ENCODE assay signal across 8 cellular contexts in the genomic region with DNA sequence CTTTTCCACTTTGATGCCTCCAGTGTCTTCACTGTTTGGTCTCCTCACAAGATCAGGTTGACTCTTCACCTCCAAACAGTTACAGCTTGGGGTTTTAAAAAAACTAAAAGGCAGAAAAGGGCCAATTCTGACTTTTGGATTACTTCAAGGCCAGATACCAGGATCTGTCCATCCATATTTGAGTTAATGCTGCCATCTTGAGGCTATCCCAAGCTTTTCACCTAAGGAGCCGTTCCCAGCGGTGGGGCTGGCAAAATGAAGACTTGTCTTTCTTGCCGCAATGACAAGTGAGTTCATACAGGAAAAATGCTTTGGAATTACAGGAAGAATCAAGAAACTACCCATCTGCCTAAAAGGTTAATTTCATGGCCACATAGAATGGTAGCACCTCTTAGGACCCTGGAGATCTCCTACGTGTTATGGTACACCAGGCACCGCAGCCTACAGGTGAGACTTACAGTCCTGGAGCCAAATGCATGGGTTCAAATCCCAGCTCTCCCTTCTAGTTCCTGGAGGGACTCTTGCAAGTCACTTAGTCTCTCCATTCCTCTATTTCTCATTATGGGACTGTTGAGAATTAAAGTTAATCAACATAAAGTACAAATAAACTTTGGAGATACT. TPM values are rescaled to one million over a fixed set of nuclear protein-coding genes. Genes with fewer than 3 reads are reported as not detected.
A peak's percentile ranks its signal among the peaks of the same experiment; 100 is the strongest.
DNase-seq lines count a peak whose midpoint lies in the region; ATAC-seq and TF ChIP-seq lines count a peak whose summit lies in the region.

No MANE protein-coding gene starts in this region.

- H2AFZ ChIP-seq in neural cell (ENCODE audit: low read depth, low read length), result no peak overlapping the region

- TF ChIP-seq EP300 in esophagus muscularis mucosa (IDR thresholded peaks at IDR 0.05) (no peak), neural cell (conservative IDR thresholded peaks at IDR 0.05; ENCODE audit: poor library complexity, severe bottlenecking) (no peak)

- no peak overlapping the region for H3K4me3 ChIP-seq in BJ (ENCODE audit: low read depth, low read length)
- no peak overlapping the region for H3K4me3 ChIP-seq in GM12875 (ENCODE audit: low read depth, low read length)
- H3K4me3 ChIP-seq in esophagus muscularis mucosa, result no peak overlapping the region
- no peak overlapping the region for H3K4me3 ChIP-seq in neural cell (ENCODE audit: low read length)
- H3K4me3 ChIP-seq in lower leg skin (ENCODE audit: low read depth, poor library complexity, severe bottlenecking), result no peak overlapping the region

- H3K9me3 ChIP-seq in esophagus muscularis mucosa (no peaks in the 10 kb centered on the region), neural cell (ENCODE audit: low read length) (no peaks in the 10 kb centered on the region)

- H3K9me2 ChIP-seq in neural cell (ENCODE audit: insufficient read depth, low read length), result no peaks in the 10 kb centered on the region

- no peaks in the 10 kb centered on the region for H3K79me2 ChIP-seq in neural cell (replicated peaks; ENCODE audit: insufficient read depth, low read length)

- no peak overlapping the region for H3K9ac ChIP-seq in neural cell (ENCODE audit: low read length)

- peaks cover 0 to 7% (median 3%) of the 10 kb centered on the region in 4 donors for H3K4me1 ChIP-seq in esophagus muscularis mucosa

- no peak overlapping the region for H3K4me2 ChIP-seq in neural cell (ENCODE audit: low read length)

- no peaks in the 10 kb centered on the region for H4K20me1 ChIP-seq in neural cell (ENCODE audit: insufficient read depth)

- peak; percentile 14 for DNase-seq in BJ (ENCODE audit: low read depth)
- peak; percentile 16 for DNase-seq in HK-2 (ENCODE audit: unreplicated experiment)
- DNase-seq in RWPE1 (ENCODE audit: low spot score), result peak; percentile 64
- no peak for DNase-seq in esophagus muscularis mucosa (ENCODE audit: extremely low spot score)
- DNase-seq in lower leg skin (ENCODE audit: low spot score in 2 of 2), result no peak

- TF ChIP-seq POLR2A in esophagus muscularis mucosa (IDR thresholded peaks at IDR 0.05; ENCODE audit: low read depth), result no peak
- TF ChIP-seq POLR2A in lower leg skin (IDR thresholded peaks at IDR 0.05), result no peak

- no peaks in the 10 kb centered on the region for H3K27me3 ChIP-seq in BJ (ENCODE audit: control insufficient read depth, insufficient read depth, low read length)
- peaks cover 0 to 15% (median 0%) of the 10 kb centered on the region in 4 donors for H3K27me3 ChIP-seq in esophagus muscularis mucosa
- no peaks in the 10 kb centered on the region for H3K27me3 ChIP-seq in neural cell (ENCODE audit: insufficient read depth, low read depth, low read length)

- WGBS in esophagus muscularis mucosa, result 31% methylated on average over 5 of the region's 5 CpGs
- 26 to 29% methylated on average over 5 of the region's 5 CpGs for WGBS in lower leg skin, 2 donors

- no peak for ATAC-seq in HG03469 (IDR thresholded peaks at IDR 0.05; ENCODE audit: unreplicated experiment)

- H3K36me3 ChIP-seq in BJ (ENCODE audit: control insufficient read depth, insufficient read depth, low read length), result no peaks in the 10 kb centered on the region
- no peaks in the 10 kb centered on the region for H3K36me3 ChIP-seq in esophagus muscularis mucosa
- no peaks in the 10 kb centered on the region for H3K36me3 ChIP-seq in neural cell (ENCODE audit: insufficient read depth, low read length)

- H3K27ac ChIP-seq in RWPE1, result no peak overlapping the region
- H3K27ac ChIP-seq in esophagus muscularis mucosa (replicated peaks in 1 of 4), result no peak overlapping the region
- no peak overlapping the region for H3K27ac ChIP-seq in neural cell (ENCODE audit: low read length)

- peak; percentile 66 for TF ChIP-seq CTCF in BJ (IDR thresholded peaks at IDR 0.05; ENCODE audit: insufficient read depth, low read depth, low read length)
- peak; percentile 26; the same call in 1 of the 2 replicates for TF ChIP-seq CTCF in GM12875 (IDR thresholded peaks at IDR 0.05; ENCODE audit: borderline replicate concordance, insufficient read depth, low read depth, low read length)
- TF ChIP-seq CTCF in RWPE1 (conservative IDR thresholded peaks at IDR 0.05; ENCODE audit: low read depth), result peak; percentile 66
- TF ChIP-seq CTCF in esophagus muscularis mucosa (IDR thresholded peaks at IDR 0.05), result peak; percentile 47 to 63 (median 53)
- TF ChIP-seq CTCF in neural cell (IDR thresholded peaks at IDR 0.05; ENCODE audit: poor library complexity, severe bottlenecking), result peak; percentile 93
- no peak for TF ChIP-seq CTCF in lower leg skin (IDR thresholded peaks at IDR 0.05)

- CTCF ChIA-PET in BJ (lab: Yijun Ruan, JAX), result interaction anchor here (0.6 to 7.2 kb wide), 18 partner anchors 9 to 1021 kb away, joined by 3 to 51 read pairs (median 4); no protein-coding TSS in a partner anchor
- CTCF ChIA-PET in RWPE1 (lab: Yijun Ruan, JAX), result interaction anchor here (0.6 to 1.8 kb wide), 8 partner anchors 10 to 1001 kb away, joined by 3 to 8 read pairs (median 3); partner anchors contain the start of gene CTNND1

- peak; percentile 93 for TF ChIP-seq RAD21 in neural cell (conservative IDR thresholded peaks at IDR 0.05)

- intact Hi-C loops in esophagus muscularis mucosa (cut with DNase I) (loop anchor here (5.0 kb wide), 1 partner anchor 1057 kb away; no protein-coding TSS in a partner anchor), lower leg skin (cut with DNase I; ENCODE audit: low total_unique reads) (no loop called here)

- H3F3A ChIP-seq in neural cell (ENCODE audit: insufficient read depth, low read length, poor library complexity, severe bottlenecking), result no peaks in the 10 kb centered on the region

- POLR2A ChIA-PET in BJ (lab: Charles Lee), result no interaction called here
- POLR2A ChIA-PET in RWPE1 (lab: Yijun Ruan, JAX; ENCODE audit: low non-redundant PET), result no interaction called here

TF ChIP-seq in neural cell, 6 proteins besides CTCF, POLR2A, EP300 and RAD21:
- TF ChIP-seq MXI1 (conservative IDR thresholded peaks at IDR 0.05; ENCODE audit: poor library complexity, severe bottlenecking), result no peak
- peak; percentile 84 for TF ChIP-seq SMC3 (conservative IDR thresholded peaks at IDR 0.05; ENCODE audit: poor library complexity)
- no peak for TF ChIP-seq EZH2 (IDR thresholded peaks at IDR 0.05; ENCODE audit: borderline replicate concordance, insufficient read depth, low read length, poor library complexity, severe bottlenecking)
- TF ChIP-seq POLR2AphosphoS5 (IDR thresholded peaks at IDR 0.05), result no peak

RNA-seq across cellular contexts. Expression of gene OR5B21, which starts 6.0 kb away (rescaled TPM):
- polyA plus RNA-seq in BJ (2011; rRNA removed), result not detected in 2 replicates
- not detected in 2 replicates for polyA minus RNA-seq in BJ (2011; rRNA and poly(A)+ RNA removed)
- total RNA-seq in esophagus muscularis mucosa, result not detected
- not detected in 2 replicates for polyA plus RNA-seq in neural cell
- not detected in 2 replicates for polyA minus RNA-seq in neural cell
- not detected for total RNA-seq in lower leg skin

Comparison
In these comparisons a context has a peak if more than half of its experiments do, and no peak if none do; other contexts are left out.
1. DNase-seq: peak in BJ (single experiment), HK-2 (single experiment) and RWPE1 (single experiment); none in esophagus muscularis mucosa (single experiment) and lower leg skin (0 of 2).
2. CTCF ChIP-seq: peak in BJ (single experiment), GM12875 (single experiment), RWPE1 (single experiment), esophagus muscularis mucosa (3 of 3) and neural cell (single experiment); none in lower leg skin (0 of 3).